1 cellular context compared by ENCODE assay signal in genomic region chr9:122200960-122201635, GRCh38.
TF ChIP-seq lines count a peak whose summit lies in the region.

No MANE protein-coding gene starts in this region.

TF ChIP-seq in HEK293, 187 proteins besides CTCF, POLR2A, EP300 and RAD21:
- TF ChIP-seq GLIS2 (tag by site-specific recombination; IDR thresholded peaks at IDR 0.05): 0 out of 2 replicates have a peak, but pooled peaks have one; percentile 15
- TF ChIP-seq ZNF664 (tag by site-specific recombination; IDR thresholded peaks at IDR 0.05): 0 out of 2 replicates have a peak, but pooled peaks have one; percentile 13
- no peak for TF ChIP-seq ZNF10 (tag by site-specific recombination; IDR thresholded peaks at IDR 0.05)
- TF ChIP-seq ZNF404 (tag by site-specific recombination; IDR thresholded peaks at IDR 0.05): no peak
- no peak for TF ChIP-seq EGR2 (tag by site-specific recombination; IDR thresholded peaks at IDR 0.05; ENCODE audit: low read depth)
- no peak for TF ChIP-seq ZNF223 (tag by site-specific recombination; IDR thresholded peaks at IDR 0.05)
- TF ChIP-seq, protein P1, sequence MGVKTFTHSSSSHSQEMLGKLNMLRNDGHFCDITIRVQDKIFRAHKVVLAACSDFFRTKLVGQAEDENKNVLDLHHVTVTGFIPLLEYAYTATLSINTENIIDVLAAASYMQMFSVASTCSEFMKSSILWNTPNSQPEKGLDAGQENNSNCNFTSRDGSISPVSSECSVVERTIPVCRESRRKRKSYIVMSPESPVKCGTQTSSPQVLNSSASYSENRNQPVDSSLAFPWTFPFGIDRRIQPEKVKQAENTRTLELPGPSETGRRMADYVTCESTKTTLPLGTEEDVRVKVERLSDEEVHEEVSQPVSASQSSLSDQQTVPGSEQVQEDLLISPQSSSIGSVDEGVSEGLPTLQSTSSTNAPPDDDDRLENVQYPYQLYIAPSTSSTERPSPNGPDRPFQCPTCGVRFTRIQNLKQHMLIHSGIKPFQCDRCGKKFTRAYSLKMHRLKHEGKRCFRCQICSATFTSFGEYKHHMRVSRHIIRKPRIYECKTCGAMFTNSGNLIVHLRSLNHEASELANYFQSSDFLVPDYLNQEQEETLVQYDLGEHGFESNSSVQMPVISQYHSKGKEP (tag by site-specific recombination; IDR thresholded peaks at IDR 0.05): no peak
- no peak for TF ChIP-seq ZBTB48 (tag by site-specific recombination; IDR thresholded peaks at IDR 0.05)
- no peak for TF ChIP-seq ZNF530 (tag by site-specific recombination; IDR thresholded peaks at IDR 0.05; ENCODE audit: low read depth)
- peak; percentile 53; the same call in 1 of the 2 replicates for TF ChIP-seq ZIC2 (tag by site-specific recombination; IDR thresholded peaks at IDR 0.05)
- TF ChIP-seq ZBTB20 (tag by site-specific recombination; IDR thresholded peaks at IDR 0.05): no peak
- TF ChIP-seq ZNF76 (tag by site-specific recombination; IDR thresholded peaks at IDR 0.05; ENCODE audit: borderline replicate concordance, low read depth): no peak
- no peak for TF ChIP-seq ZNF335 (tag by site-specific recombination; conservative IDR thresholded peaks at IDR 0.05)
- TF ChIP-seq WT1 (tag by site-specific recombination; IDR thresholded peaks at IDR 0.05): 0 out of 2 replicates have a peak, but pooled peaks have one; percentile 21
